ENCODE assay signal across 17 cellular contexts in genomic region chr2:234710587-234710986, GRCh38.
"Had no signal": no experiment of that assay in that cellular context is flagged by ENCODE, and none has a peak within 500 bp of the region (broad histone marks: within the 10 kb centered on the region; RNA-seq: fewer than 3 reads in every experiment).

No MANE protein-coding gene starts in this region.

- H3K36me3 ChIP-seq: transverse colon, WERI-Rb-1 had no signal

- H3K27me3 ChIP-seq: hepatocyte, transverse colon had no signal

- DNase-seq: activated CD4-positive, alpha-beta T cell treated with anti-CD3 and anti-CD28 coated beads for 1 hour; activated CD4-positive, alpha-beta T cell treated with anti-CD3 and anti-CD28 coated beads, Interleukin-2, amount 50 U/mL, for 1 hour; activated T-cell treated with anti-CD3 and anti-CD28 coated beads, Interleukin-2, amount 50 U/mL, for 1 hour; central memory CD4-positive, alpha-beta T cell; dermis blood vessel endothelial cell; effector CD8-positive, alpha-beta T cell; glutamatergic neuron; kidney; naive thymus-derived CD8-positive, alpha-beta T cell; retina; stimulated activated CD4-positive, alpha-beta T cell treated with anti-CD3 and anti-CD28 coated beads, Interleukin-2, amount 100 ng/mL, for 48 hours; stimulated activated CD8-positive, alpha-beta memory T cell treated with anti-CD3 and anti-CD28 coated beads, Interleukin-4, amount 100 ng/mL, for 48 hours; stimulated activated naive B cell treated with anti-CD40 and anti-IgM and Interleukin-4, amounts not matched to agents 10 μg/mL and 1 μg/mL and 100 μg/mL, for 72 hours; transverse colon; WERI-Rb-1 had no signal

- H3K9me3 ChIP-seq: transverse colon had no signal

- H3K4me3 ChIP-seq: hepatocyte, lung, transverse colon had no signal

- ATAC-seq: naive thymus-derived CD8-positive, alpha-beta T cell; stimulated activated naive B cell treated with anti-CD40 and anti-IgM and Interleukin-4, amounts not matched to agents 10 μg/mL and 1 μg/mL and 100 μg/mL, for 72 hours had no signal

- H3K27ac ChIP-seq: hepatocyte, transverse colon, WERI-Rb-1 had no signal

- H3K4me1 ChIP-seq: transverse colon had no signal
